ENCODE assay signal across 2 cellular contexts in genomic region chr17:34841467-34841866, GRCh38.
TF ChIP-seq lines count a peak whose summit lies in the region.

No MANE protein-coding gene starts in this region.

TF ChIP-seq in SK-N-SH, 30 proteins besides CTCF, POLR2A, EP300 and RAD21 (continued from another document):
- TF ChIP-seq USF2 (IDR thresholded peaks at IDR 0.05; ENCODE audit: borderline replicate concordance, low read depth, low read length): no peak
- no peak for TF ChIP-seq ELF1 (IDR thresholded peaks at IDR 0.05)
TF ChIP-seq in SK-N-SH: peak in this region for 0.

TF ChIP-seq in SK-N-SH treated with all-trans-retinoic acid at 6 μM for 48 hours, 23 proteins besides CTCF, POLR2A, EP300 and RAD21 (continued from another document):
- no peak for TF ChIP-seq CSRNP3 (CRISPR knock-in tag; IDR thresholded peaks at IDR 0.05)
- no peak for TF ChIP-seq ISL1 (CRISPR knock-in tag; IDR thresholded peaks at IDR 0.05)
- TF ChIP-seq PPARA (CRISPR knock-in tag; IDR thresholded peaks at IDR 0.05; ENCODE audit: borderline replicate concordance): no peak
- no peak for TF ChIP-seq ZC3H10 (CRISPR knock-in tag; IDR thresholded peaks at IDR 0.05)
- no peak for TF ChIP-seq SNAI2 (CRISPR knock-in tag; IDR thresholded peaks at IDR 0.05)
- TF ChIP-seq TOX (CRISPR knock-in tag; IDR thresholded peaks at IDR 0.05; ENCODE audit: borderline replicate concordance): no peak
- no peak for TF ChIP-seq OSR1 (CRISPR knock-in tag; IDR thresholded peaks at IDR 0.05)
- TF ChIP-seq RARB (CRISPR knock-in tag; IDR thresholded peaks at IDR 0.05): no peak
- no peak for TF ChIP-seq ARNTL (CRISPR knock-in tag; IDR thresholded peaks at IDR 0.05; ENCODE audit: borderline replicate concordance, low read depth)
- TF ChIP-seq GLIS3 (CRISPR knock-in tag; IDR thresholded peaks at IDR 0.05): no peak
- TF ChIP-seq ZFP3 (CRISPR knock-in tag; IDR thresholded peaks at IDR 0.05): no peak
TF ChIP-seq in SK-N-SH treated with all-trans-retinoic acid at 6 μM for 48 hours: peak in this region for 0.
